In genomic region chr20:31505903-31506302, GRCh38 we compare ENCODE assay signal across 1 cellular context.
A peak's percentile ranks its signal among the peaks of the same experiment; 100 is the strongest.
TF ChIP-seq lines count a peak whose summit lies in the region.

No MANE protein-coding gene starts in this region.

TF ChIP-seq in K562, 482 proteins besides CTCF, POLR2A, EP300 and RAD21 (continued from another document and continues in another):
- no peak for TF ChIP-seq ZBTB26 (CRISPR knock-in tag; IDR thresholded peaks at IDR 0.05)
- TF ChIP-seq ZNF12 (CRISPR knock-in tag; IDR thresholded peaks at IDR 0.05) = no peak
- TF ChIP-seq CC2D1A (IDR thresholded peaks at IDR 0.05) = no peak
- no peak for TF ChIP-seq SNRNP70 (optimal IDR thresholded peaks at IDR 0.05; ENCODE audit: low read depth, low read length)
- no peak for TF ChIP-seq ZNF316 (IDR thresholded peaks at IDR 0.05)
- no peak for TF ChIP-seq ZBTB9 (CRISPR knock-in tag; IDR thresholded peaks at IDR 0.05)
- no peak for TF ChIP-seq ZBTB2 (IDR thresholded peaks at IDR 0.05)
- TF ChIP-seq PATZ1 (CRISPR knock-in tag; IDR thresholded peaks at IDR 0.05; ENCODE audit: borderline replicate concordance) = no peak
- TF ChIP-seq NR0B1 (IDR thresholded peaks at IDR 0.05; ENCODE audit: partially characterized antibody) = no peak
- no peak for TF ChIP-seq ZNF197 (CRISPR knock-in tag; IDR thresholded peaks at IDR 0.05; ENCODE audit: low read depth)
- TF ChIP-seq ZNF146 (CRISPR knock-in tag; IDR thresholded peaks at IDR 0.05; ENCODE audit: unreplicated experiment) = no peak
- TF ChIP-seq SMAD4 (CRISPR knock-in tag; conservative IDR thresholded peaks at IDR 0.05) = 0 out of 2 replicates have a peak, but pooled peaks have one; percentile 25
- 0 out of 2 replicates have a peak, but pooled peaks have one; percentile 28 for TF ChIP-seq MECOM (CRISPR knock-in tag; IDR thresholded peaks at IDR 0.05)
- TF ChIP-seq SMAD3 (CRISPR knock-in tag; conservative IDR thresholded peaks at IDR 0.05) = peak; percentile 81
- TF ChIP-seq BCL6 (CRISPR knock-in tag; IDR thresholded peaks at IDR 0.05) = no peak
- no peak for TF ChIP-seq PCBP1 (IDR thresholded peaks at IDR 0.05; ENCODE audit: low read depth, low read length, poor library complexity, severe bottlenecking)
- no peak for TF ChIP-seq CHD1 (IDR thresholded peaks at IDR 0.05; ENCODE audit: low read length)
- no peak for TF ChIP-seq NFE2L1 (tag; IDR thresholded peaks at IDR 0.05; ENCODE audit: borderline replicate concordance, low read depth)
- TF ChIP-seq CEBPG (CRISPR knock-in tag; IDR thresholded peaks at IDR 0.05) = no peak
- TF ChIP-seq CEBPG (tag; conservative IDR thresholded peaks at IDR 0.05 in 1 of 2, IDR thresholded peaks at IDR 0.05 in 1 of 2) = no peak
- TF ChIP-seq STAG1 (CRISPR knock-in tag; IDR thresholded peaks at IDR 0.05; ENCODE audit: borderline replicate concordance) = no peak
- no peak for TF ChIP-seq AFF1 (IDR thresholded peaks at IDR 0.05; ENCODE audit: low read depth in 1 of 2, partially characterized antibody in 2 of 2)
- TF ChIP-seq GABPB1 (CRISPR knock-in tag; IDR thresholded peaks at IDR 0.05) = no peak
- TF ChIP-seq RNF2 (IDR thresholded peaks at IDR 0.05) = no peak
- TF ChIP-seq ZNF764 (CRISPR knock-in tag; IDR thresholded peaks at IDR 0.05; ENCODE audit: low read depth) = no peak
- no peak for TF ChIP-seq E2F4 (CRISPR knock-in tag; IDR thresholded peaks at IDR 0.05; ENCODE audit: low read depth)
- TF ChIP-seq MXD1 (CRISPR knock-in tag; IDR thresholded peaks at IDR 0.05; ENCODE audit: borderline replicate concordance, poor library complexity, severe bottlenecking) = no peak
- no peak for TF ChIP-seq BRCA1 (IDR thresholded peaks at IDR 0.05)
- no peak for TF ChIP-seq BRCA1 (CRISPR knock-in tag; IDR thresholded peaks at IDR 0.05)
- TF ChIP-seq NRF1 (conservative IDR thresholded peaks at IDR 0.05 in 1 of 2, IDR thresholded peaks at IDR 0.05 in 1 of 2) = no peak
- no peak for TF ChIP-seq MBD1 (CRISPR knock-in tag; IDR thresholded peaks at IDR 0.05)
- no peak for TF ChIP-seq HNRNPH1 (optimal IDR thresholded peaks at IDR 0.05; ENCODE audit: low read depth, low read length)
- TF ChIP-seq PHF21A (IDR thresholded peaks at IDR 0.05; ENCODE audit: borderline replicate concordance, low read depth) = no peak
- TF ChIP-seq RBM22 (IDR thresholded peaks at IDR 0.05; ENCODE audit: low read depth, low read length, poor library complexity, severe bottlenecking) = no peak
- no peak for TF ChIP-seq SMARCB1 (IDR thresholded peaks at IDR 0.05; ENCODE audit: insufficient read length, low read depth)
- TF ChIP-seq CREB3L1 (IDR thresholded peaks at IDR 0.05; ENCODE audit: borderline replicate concordance, low read depth) = no peak
- no peak for TF ChIP-seq SMAD1 (IDR thresholded peaks at IDR 0.05; ENCODE audit: low read depth, low read length, partially characterized antibody)
- 0 out of 2 replicates have a peak, but pooled peaks have one; percentile 47 for TF ChIP-seq HINFP (tag; conservative IDR thresholded peaks at IDR 0.05; ENCODE audit: low read depth)
- TF ChIP-seq EGR1 (conservative IDR thresholded peaks at IDR 0.05) = no peak
- no peak for TF ChIP-seq ZNF232 (CRISPR knock-in tag; IDR thresholded peaks at IDR 0.05)
- no peak for TF ChIP-seq THRA (IDR thresholded peaks at IDR 0.05)
- peak; percentile 73 for TF ChIP-seq ZNF41 (CRISPR knock-in tag; conservative IDR thresholded peaks at IDR 0.05)
- TF ChIP-seq XRCC3 (IDR thresholded peaks at IDR 0.05) = no peak
- no peak for TF ChIP-seq MIER1 (IDR thresholded peaks at IDR 0.05; ENCODE audit: low read depth)
- no peak for TF ChIP-seq PHTF2 (CRISPR knock-in tag; IDR thresholded peaks at IDR 0.05)
